Comparison of ENCODE assay signal across 19 cellular contexts in the genomic region with DNA sequence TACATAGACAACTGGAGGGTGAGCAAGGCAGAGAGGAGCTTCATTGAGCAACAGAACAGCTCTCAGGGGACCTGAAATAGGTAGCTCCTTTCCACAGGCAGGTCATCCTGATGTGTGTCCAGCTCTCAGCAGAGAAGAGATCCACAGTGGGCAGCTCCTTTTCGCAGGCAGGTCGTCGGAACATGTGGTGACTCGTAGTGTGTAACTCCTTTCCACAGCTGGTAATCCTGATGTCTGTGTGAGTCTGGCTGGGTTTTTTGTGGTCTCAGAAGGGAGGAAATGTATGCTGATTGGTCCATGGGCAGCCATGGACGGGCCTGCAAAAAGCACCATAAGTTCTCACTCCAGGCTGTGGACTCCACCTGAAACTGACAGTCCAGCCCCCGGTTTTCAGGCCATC. TPM values are rescaled to one million over a fixed set of nuclear protein-coding genes. Genes with fewer than 3 reads are reported as not detected.
DNase-seq lines count a peak whose midpoint lies in the region; ATAC-seq and TF ChIP-seq lines count a peak whose summit lies in the region.
"Had no signal": no experiment of that assay in that cellular context is flagged by ENCODE, and none has a peak within 500 bp of the region (broad histone marks: within the 10 kb centered on the region; RNA-seq: fewer than 3 reads in every experiment).

No MANE protein-coding gene starts in this region.

- intact Hi-C loops in activated CD4-positive, alpha-beta memory T cell treated with anti-CD3 and anti-CD28 coated beads for 36 hours (cut with micrococcal nuclease): no loop called here
- intact Hi-C loops in Right ventricle myocardium inferior (cut with DNase I): no loop called here
- intact Hi-C loops in natural killer cell (cut with micrococcal nuclease): no loop called here

- CTCF ChIA-PET in activated CD4-positive, alpha-beta memory T cell treated with anti-CD3 and anti-CD28 coated beads for 36 hours (lab: Charles Lee): interaction anchor here (1.1 to 2.0 kb wide), 4 partner anchors 10 to 405 kb away, joined by 3 to 4 read pairs (median 4); no protein-coding TSS in a partner anchor

- POLR2A ChIA-PET in activated CD4-positive, alpha-beta memory T cell treated with anti-CD3 and anti-CD28 coated beads for 36 hours (lab: Charles Lee): no interaction called here

- H3K36me3 Mint-ChIP-seq in activated CD4-positive, alpha-beta memory T cell treated with anti-CD3 and anti-CD28 coated beads for 36 hours: peaks cover 3% of the 10 kb centered on the region
- H3K36me3 Mint-ChIP-seq in natural killer cell: peaks cover 12% of the 10 kb centered on the region

- no peaks in the 10 kb centered on the region for H3K4me1 Mint-ChIP-seq in activated CD4-positive, alpha-beta memory T cell treated with anti-CD3 and anti-CD28 coated beads for 36 hours (ENCODE audit: low read depth)
- peaks cover 0 to 3% of the 10 kb centered on the region in 2 donors for H3K4me1 Mint-ChIP-seq in natural killer cell

- H3K9me3 Mint-ChIP-seq in activated CD4-positive, alpha-beta memory T cell treated with anti-CD3 and anti-CD28 coated beads for 36 hours: peaks cover 10% of the 10 kb centered on the region
- no peaks in the 10 kb centered on the region for H3K9me3 Mint-ChIP-seq in natural killer cell

- no peak for TF ChIP-seq CTCF in natural killer cell (IDR thresholded peaks at IDR 0.05)

- no peaks in the 10 kb centered on the region for H3K27me3 Mint-ChIP-seq in activated CD4-positive, alpha-beta memory T cell treated with anti-CD3 and anti-CD28 coated beads for 36 hours
- peaks cover 0 to 10% of the 10 kb centered on the region in 2 donors for H3K27me3 Mint-ChIP-seq in natural killer cell (ENCODE audit: low read depth in 2 of 2)

- H3K27ac Mint-ChIP-seq in activated CD4-positive, alpha-beta memory T cell treated with anti-CD3 and anti-CD28 coated beads for 36 hours: no peak overlapping the region
- H3K27ac Mint-ChIP-seq in natural killer cell: no peak overlapping the region

- ATAC-seq in Right ventricle myocardium inferior: no peak
- no peak for ATAC-seq in natural killer cell
- ATAC-seq: HepG2, SK-N-SH treated with all-trans-retinoic acid at 6 μM for 48 hours had no signal

- H3K4me3 Mint-ChIP-seq in activated CD4-positive, alpha-beta memory T cell treated with anti-CD3 and anti-CD28 coated beads for 36 hours: no peak overlapping the region
- H3K4me3 Mint-ChIP-seq in natural killer cell: no peak overlapping the region

- DNase-seq in ELR (ENCODE audit: low read depth) (peak; percentile 52), M059J (ENCODE audit: low read depth) (peak; percentile 40), amniotic epithelial cell (ENCODE audit: low read depth) (peak; percentile 44), glomerular visceral epithelial cell (ENCODE audit: extremely low spot score) (peak; percentile 17), Right ventricle myocardium inferior (ENCODE audit: missing footprints) (no peak), natural killer cell (no peak)
- no peak for DNase-seq in activated CD4-positive, alpha-beta memory T cell treated with anti-CD3 and anti-CD28 coated beads for 36 hours
- no peak for DNase-seq in stimulated activated CD4-positive, alpha-beta T cell treated with anti-CD3 and anti-CD28 coated beads, Interleukin-4, amount 100 ng/mL, for 24 hours
- DNase-seq: GF-D8, KBM-7, MV-4-11, NCI-H1105 treated with DMSO at 0.1 percent for 48 hours, NCI-H1694, NCI-H2081, NCI-H2171, NCI-H524 treated with DMSO at 0.1 percent for 48 hours had no signal

RNA-seq across cellular contexts. Expression of a gene that starts 24.4 kb away (rescaled TPM):
- 0.20 TPM in 1 of 2 replicates, not detected in the other for total RNA-seq in M059J (2014; rRNA removed; shearing (Covaris generic))
- total RNA-seq in activated CD4-positive, alpha-beta memory T cell treated with anti-CD3 and anti-CD28 coated beads for 36 hours: 10 to 100 TPM; 81.8 to 90.6 TPM
- 21.2 TPM for total RNA-seq in Right ventricle myocardium inferior
- total RNA-seq in natural killer cell: 100 to 1,000 TPM; 220 to 269 (median 227) TPM
- total RNA-seq: OCI-LY7 had no signal

Comparison
In these comparisons a context has a peak if more than half of its experiments do, and no peak if none do; other contexts are left out.
1. DNase-seq: peak in ELR (single experiment), M059J (single experiment), amniotic epithelial cell (single experiment) and glomerular visceral epithelial cell (single experiment); none in activated CD4-positive, alpha-beta memory T cell treated with anti-CD3 and anti-CD28 coated beads for 36 hours (single experiment), Right ventricle myocardium inferior (single experiment), natural killer cell (single experiment) and stimulated activated CD4-positive, alpha-beta T cell treated with anti-CD3 and anti-CD28 coated beads, Interleukin-4, amount 100 ng/mL, for 24 hours (single experiment).
2. RNA of a gene that starts 24.4 kb away (total RNA-seq): 220 to 269 TPM in natural killer cell, 81.8 to 90.6 TPM in activated CD4-positive, alpha-beta memory T cell treated with anti-CD3 and anti-CD28 coated beads for 36 hours and 21.2 TPM in Right ventricle myocardium inferior (single experiment); 0.20 TPM in M059J; every median in the first group is over 10 times any median in the second.